In the genomic region with DNA sequence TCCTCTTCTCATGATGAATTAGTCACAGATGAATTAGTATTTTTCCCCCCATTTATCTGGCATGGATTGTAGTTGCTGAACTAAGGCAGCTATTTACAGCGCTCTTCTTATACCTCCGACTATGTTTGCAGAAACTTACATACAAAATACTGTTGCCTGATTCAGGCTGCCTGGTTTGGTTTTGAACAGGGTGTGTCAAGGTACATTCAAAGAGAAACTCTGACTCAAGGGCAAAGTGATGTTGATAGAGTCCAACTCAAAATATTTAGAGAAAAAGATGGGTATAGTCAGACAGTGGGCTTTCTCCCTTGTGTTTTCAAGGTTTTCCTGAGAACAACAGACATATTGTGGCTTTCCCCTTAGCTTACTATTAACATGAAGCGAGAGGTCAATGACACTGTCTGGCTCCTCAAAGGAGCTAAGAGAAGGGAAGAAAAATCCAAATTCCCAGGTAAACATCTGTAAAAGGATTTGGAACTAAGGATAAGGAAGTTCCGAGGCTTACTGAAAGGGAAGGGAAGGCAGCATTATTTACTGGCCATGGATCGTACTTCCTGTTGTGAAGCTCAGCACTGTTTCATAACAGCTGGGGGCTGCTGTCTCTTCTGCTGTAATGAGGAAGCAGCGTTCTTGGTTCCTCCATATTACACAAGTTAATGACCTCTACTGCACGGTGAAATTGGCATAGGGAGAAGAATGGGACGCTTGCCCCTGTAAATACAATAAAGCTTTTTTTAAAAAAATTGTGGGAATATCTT, we compare ENCODE assay signal across 9 cellular contexts. TPM values are rescaled to one million over a fixed set of nuclear protein-coding genes. Genes with fewer than 3 reads are reported as not detected.
DNase-seq lines count a peak whose midpoint lies in the region; ATAC-seq and TF ChIP-seq lines count a peak whose summit lies in the region.
"Had no signal": no experiment of that assay in that cellular context is flagged by ENCODE, and none has a peak within 500 bp of the region (broad histone marks: within the 10 kb centered on the region; RNA-seq: fewer than 3 reads in every experiment).

No MANE protein-coding gene starts in this region.

- no peak overlapping the region for H3K4me3 ChIP-seq in right atrium auricular region
- peak overlapping the region in 1 of 4 donors; percentile 14 for H3K4me3 ChIP-seq in Peyer's patch
- H3K4me3 ChIP-seq: ovary had no signal

- ATAC-seq in Right ventricle myocardium inferior (peak; percentile 75), HG03025 (IDR thresholded peaks at IDR 0.05; ENCODE audit: low FRiP score, unreplicated experiment) (peak; percentile 91)

- H3K27ac ChIP-seq in right atrium auricular region (no peak overlapping the region), Peyer's patch (peak overlapping the region; percentile 53 to 71 (median 63)), substantia nigra (ENCODE audit: low read depth, low read length, poor library complexity, severe bottlenecking) (peak overlapping the region; percentile 4)

- intact Hi-C loops in Right ventricle myocardium inferior (cut with DNase I): no loop called here

- no peaks in the 10 kb centered on the region for H3K27me3 ChIP-seq in right atrium auricular region
- no peaks in the 10 kb centered on the region for H3K27me3 ChIP-seq in Peyer's patch
- H3K27me3 ChIP-seq: ovary had no signal

- no peak for TF ChIP-seq POLR2A in Peyer's patch (IDR thresholded peaks at IDR 0.05)

- DNase-seq in Right ventricle myocardium inferior (ENCODE audit: missing footprints) (peak; percentile 72), right atrium auricular region (ENCODE audit: low spot score) (no peak), Peyer's patch (peak in 2 of 3 donors; percentile 66 to 78), globus pallidus (ENCODE audit: low spot score) (peak; percentile 39), substantia nigra (lab: John Stamatoyannopoulos, UW) (peak in 8 of 49 donors; percentile 0 to 34 (median 6)), DMS79 treated with DMSO at 0.1 percent for 48 hours (lab: John Stamatoyannopoulos, UW) (no peak), putamen (ENCODE audit: low spot score) (no peak)

- H3K4me1 ChIP-seq in right atrium auricular region (peaks cover 0 to 13% of the 10 kb centered on the region in 2 donors), Peyer's patch (no peaks in the 10 kb centered on the region)

- H3K36me3 ChIP-seq in right atrium auricular region (no peaks in the 10 kb centered on the region), Peyer's patch (no peaks in the 10 kb centered on the region)
- H3K36me3 ChIP-seq: ovary had no signal

- no peaks in the 10 kb centered on the region for H3K9me3 ChIP-seq in right atrium auricular region
- H3K9me3 ChIP-seq in Peyer's patch: no peaks in the 10 kb centered on the region
- H3K9me3 ChIP-seq: ovary had no signal

- TF ChIP-seq CTCF in right atrium auricular region (IDR thresholded peaks at IDR 0.05) (no peak), Peyer's patch (IDR thresholded peaks at IDR 0.05) (no peak)

RNA-seq across cellular contexts. Expression of a gene that starts 30.9 kb away (rescaled TPM):
- total RNA-seq in Right ventricle myocardium inferior: 0.38 TPM
- total RNA-seq in right atrium auricular region: not detected
- total RNA-seq in Peyer's patch: 1 to 10 TPM in 1 of 4 donors, under 1 TPM in 1, not detected in 2; 0.57 to 1.6 TPM

RNA-seq across cellular contexts. Expression of a gene that starts 38.6 kb away (rescaled TPM):
- total RNA-seq in Right ventricle myocardium inferior (1,134 TPM), right atrium auricular region (1,000 to 10,000 TPM; 1,780 to 2,397 TPM), Peyer's patch (1,000 to 10,000 TPM; 1,496 to 3,676 (median 1,701) TPM)

Comparison
In these comparisons a context has a peak if more than half of its experiments do, and no peak if none do; other contexts are left out.
1. DNase-seq: peak in Right ventricle myocardium inferior (single experiment), Peyer's patch (2 of 3) and globus pallidus (single experiment); none in right atrium auricular region (single experiment), DMS79 treated with DMSO at 0.1 percent for 48 hours (single experiment) and putamen (single experiment).
2. H3K27ac ChIP-seq: peak in Peyer's patch (4 of 4) and substantia nigra (single experiment); none in right atrium auricular region (0 of 2).